In the genomic region with DNA sequence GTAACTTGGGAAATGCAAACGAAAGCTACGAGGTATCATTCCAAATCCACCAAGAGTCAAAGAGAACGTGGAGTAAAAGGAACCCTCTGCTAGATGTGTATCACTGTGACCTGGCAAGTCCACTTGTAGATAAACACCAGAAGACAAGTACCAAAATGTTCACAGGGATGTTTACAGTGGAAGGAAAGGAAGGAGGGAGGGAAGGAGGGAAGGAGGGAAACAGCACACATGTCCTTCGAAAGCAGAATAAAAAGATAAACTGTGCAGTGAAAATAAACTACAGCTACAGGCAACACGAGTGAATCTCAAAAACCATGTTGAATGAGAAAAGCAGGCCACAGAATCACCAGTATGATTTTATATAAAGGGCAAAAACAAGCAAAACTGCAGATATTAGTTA, we compare ENCODE assay signal across 28 cellular contexts. TPM values are rescaled to one million over a fixed set of nuclear protein-coding genes. Genes with fewer than 3 reads are reported as not detected.
DNase-seq lines count a peak whose midpoint lies in the region; ATAC-seq and TF ChIP-seq lines count a peak whose summit lies in the region.
"Had no signal": no experiment of that assay in that cellular context is flagged by ENCODE, and none has a peak within 500 bp of the region (broad histone marks: within the 10 kb centered on the region; RNA-seq: fewer than 3 reads in every experiment).

No MANE protein-coding gene starts in this region.

- no peak overlapping the region for H3K4me3 ChIP-seq in endodermal cell (ENCODE audit: low read length)
- H3K4me3 ChIP-seq in tibial artery = no peak overlapping the region
- H3K4me3 ChIP-seq: HAP-1, left ventricle myocardium inferior had no signal

- H3K27me3 Mint-ChIP-seq in endodermal cell (ENCODE audit: insufficient read depth) = no peaks in the 10 kb centered on the region
- H3K27me3 Mint-ChIP-seq in mesothelial cell of epicardium (ENCODE audit: low read depth) = no peaks in the 10 kb centered on the region
- H3K27me3 Mint-ChIP-seq: activated naive CD8-positive, alpha-beta T cell treated with anti-CD3 and anti-CD28 coated beads, Interleukin-2, amount 50 U/mL, for 24 hours; dendritic cell treated with granulocyte-macrophage colony-stimulating factor and Interleukin-4, amounts not matched to agents 40 ng/mL and 50 ng/mL, for 4 days; naive B cell; type B pancreatic cell had no signal

- WGBS in endodermal cell (ENCODE audit: insufficient coverage in 1 of 2, insufficient read length in 1 of 2), 2 experiments = 96% methylated on average over 5 of the region's 5 CpGs

- DNase-seq in endodermal cell (peak; percentile 2), mesothelial cell of epicardium (ENCODE audit: low spot score in 2 of 2, unreplicated experiment in 2 of 2) (no peak), tibial artery (no peak), NCI-H2196 treated with DMSO at 0.1 percent for 48 hours (lab: John Stamatoyannopoulos, UW; ENCODE audit: unreplicated experiment) (no peak), kidney tubule cell (ENCODE audit: low spot score) (no peak)
- DNase-seq: activated CD4-positive, alpha-beta T cell treated with anti-CD3 and anti-CD28 coated beads for 4 hours; activated naive CD4-positive, alpha-beta T cell; activated naive CD8-positive, alpha-beta T cell treated with anti-CD3 and anti-CD28 coated beads, Interleukin-2, amount 50 U/mL, for 24 hours; activated T-cell treated with anti-CD3 and anti-CD28 coated beads, Interleukin-2, amount 50 U/mL, for 1 hour; C1 segment of cervical spinal cord; Calu3; DND-41; GF-D8; Kasumi-1; left ventricle myocardium inferior; naive B cell; NCI-H1417 treated with DMSO at 0.1 percent for 48 hours; NCI-H2081 treated with DMSO at 0.1 percent for 48 hours; NCI-H226; SK-N-SH; stimulated activated CD4-positive, alpha-beta T cell treated with anti-CD3 and anti-CD28 coated beads, Interleukin-4, amount 100 ng/mL, for 1 hour had no signal

- H3K36me3 Mint-ChIP-seq in endodermal cell (ENCODE audit: low read depth) (peaks cover 57% of the 10 kb centered on the region), mesothelial cell of epicardium (peaks cover 40% of the 10 kb centered on the region)

- TF ChIP-seq CTCF in VCaP (conservative IDR thresholded peaks at IDR 0.05) = no peak
- TF ChIP-seq CTCF in endodermal cell (conservative IDR thresholded peaks at IDR 0.05) = no peak
- no peak for TF ChIP-seq CTCF in mesothelial cell of epicardium (IDR thresholded peaks at IDR 0.05; ENCODE audit: unreplicated experiment)
- TF ChIP-seq CTCF in tibial artery (IDR thresholded peaks at IDR 0.05) = no peak

- H3K36me3 ChIP-seq in endodermal cell (ENCODE audit: control insufficient read depth, insufficient read depth, low read length) (peaks cover 63% of the 10 kb centered on the region), tibial artery (peaks cover 8 to 58% (median 29%) of the 10 kb centered on the region in 3 donors)

- H3K27me3 ChIP-seq in endodermal cell (ENCODE audit: control insufficient read depth, insufficient read depth, low read length, poor library complexity, severe bottlenecking) = no peaks in the 10 kb centered on the region
- no peaks in the 10 kb centered on the region for H3K27me3 ChIP-seq in tibial artery

- H3K9ac ChIP-seq in endodermal cell (ENCODE audit: extremely low read depth, low read length, poor library complexity, severe bottlenecking) = no peak overlapping the region
- H3K9ac ChIP-seq: SK-N-SH had no signal

- H3K27ac ChIP-seq in VCaP (peak overlapping the region; percentile 66), endodermal cell (ENCODE audit: low read depth, low read length) (no peak overlapping the region), tibial artery (peak overlapping the region; percentile 10 to 11)
- H3K27ac ChIP-seq: left ventricle myocardium inferior had no signal

- H3K9me3 Mint-ChIP-seq in endodermal cell = no peaks in the 10 kb centered on the region
- H3K9me3 Mint-ChIP-seq in mesothelial cell of epicardium = no peaks in the 10 kb centered on the region
- H3K9me3 Mint-ChIP-seq: activated naive CD8-positive, alpha-beta T cell treated with anti-CD3 and anti-CD28 coated beads, Interleukin-2, amount 50 U/mL, for 24 hours; dendritic cell treated with granulocyte-macrophage colony-stimulating factor and Interleukin-4, amounts not matched to agents 40 ng/mL and 50 ng/mL, for 4 days; naive B cell; T-helper 2 cell treated with Interferon-gamma antibody and Interleukin-4, amounts not matched to agents 5 μg/mL and 100 μg/mL, for 36 hours; type B pancreatic cell had no signal

- intact Hi-C loops in tibial artery (cut with DNase I; ENCODE audit: low total_unique reads) = no loop called here

- H3K4me1 Mint-ChIP-seq in endodermal cell = peaks cover 8% of the 10 kb centered on the region
- H3K4me1 Mint-ChIP-seq in mesothelial cell of epicardium = peaks cover 8% of the 10 kb centered on the region
- H3K4me1 Mint-ChIP-seq: activated naive CD8-positive, alpha-beta T cell treated with anti-CD3 and anti-CD28 coated beads, Interleukin-2, amount 50 U/mL, for 24 hours; naive B cell had no signal

- no peak overlapping the region for H3K27ac Mint-ChIP-seq in endodermal cell
- peak overlapping the region; percentile 6 for H3K27ac Mint-ChIP-seq in mesothelial cell of epicardium
- H3K27ac Mint-ChIP-seq: activated naive CD8-positive, alpha-beta T cell treated with anti-CD3 and anti-CD28 coated beads, Interleukin-2, amount 50 U/mL, for 24 hours; dendritic cell treated with granulocyte-macrophage colony-stimulating factor and Interleukin-4, amounts not matched to agents 40 ng/mL and 50 ng/mL, for 4 days; naive B cell; T-helper 2 cell treated with Interferon-gamma antibody and Interleukin-4, amounts not matched to agents 5 μg/mL and 100 μg/mL, for 36 hours; type B pancreatic cell had no signal

- ATAC-seq in GM18861 (IDR thresholded peaks at IDR 0.05; ENCODE audit: unreplicated experiment) = no peak
- ATAC-seq: activated naive CD8-positive, alpha-beta T cell treated with anti-CD3 and anti-CD28 coated beads, Interleukin-2, amount 50 U/mL, for 24 hours; Right ventricle myocardium inferior had no signal

- H3K9me3 ChIP-seq in endodermal cell (ENCODE audit: control insufficient read depth, low read length) (no peaks in the 10 kb centered on the region), tibial artery (no peaks in the 10 kb centered on the region)
- H3K9me3 ChIP-seq: HAP-1, left ventricle myocardium inferior, SK-N-SH had no signal

- H3K4me1 ChIP-seq in endodermal cell (ENCODE audit: control insufficient read depth, insufficient read depth, low read length) = peaks cover 3% of the 10 kb centered on the region
- peaks cover 0 to 25% (median 7%) of the 10 kb centered on the region in 4 donors for H3K4me1 ChIP-seq in tibial artery
- H3K4me1 ChIP-seq: left ventricle myocardium inferior had no signal

- H3K4me3 Mint-ChIP-seq in endodermal cell = no peak overlapping the region
- no peak overlapping the region for H3K4me3 Mint-ChIP-seq in mesothelial cell of epicardium
- H3K4me3 Mint-ChIP-seq: activated naive CD8-positive, alpha-beta T cell treated with anti-CD3 and anti-CD28 coated beads, Interleukin-2, amount 50 U/mL, for 24 hours; dendritic cell treated with granulocyte-macrophage colony-stimulating factor and Interleukin-4, amounts not matched to agents 40 ng/mL and 50 ng/mL, for 4 days; naive B cell; T-helper 2 cell treated with Interferon-gamma antibody and Interleukin-4, amounts not matched to agents 5 μg/mL and 100 μg/mL, for 36 hours; type B pancreatic cell had no signal

RNA-seq across cellular contexts. Expression of a gene that starts 59.9 kb away (rescaled TPM):
- total RNA-seq in endodermal cell (10 to 100 TPM; 53.6 to 59.8 TPM), mesothelial cell of epicardium (63.8 to 75.3 TPM (median 64.6 TPM) in 3 replicates)
- 40.4 TPM for polyA plus RNA-seq in endodermal cell (2013, experiment 1 of 2)
- polyA plus RNA-seq in endodermal cell (2013, experiment 2 of 2) = 41.3 TPM
